Comparison of ENCODE assay signal across 1 cellular context in the genomic region with DNA sequence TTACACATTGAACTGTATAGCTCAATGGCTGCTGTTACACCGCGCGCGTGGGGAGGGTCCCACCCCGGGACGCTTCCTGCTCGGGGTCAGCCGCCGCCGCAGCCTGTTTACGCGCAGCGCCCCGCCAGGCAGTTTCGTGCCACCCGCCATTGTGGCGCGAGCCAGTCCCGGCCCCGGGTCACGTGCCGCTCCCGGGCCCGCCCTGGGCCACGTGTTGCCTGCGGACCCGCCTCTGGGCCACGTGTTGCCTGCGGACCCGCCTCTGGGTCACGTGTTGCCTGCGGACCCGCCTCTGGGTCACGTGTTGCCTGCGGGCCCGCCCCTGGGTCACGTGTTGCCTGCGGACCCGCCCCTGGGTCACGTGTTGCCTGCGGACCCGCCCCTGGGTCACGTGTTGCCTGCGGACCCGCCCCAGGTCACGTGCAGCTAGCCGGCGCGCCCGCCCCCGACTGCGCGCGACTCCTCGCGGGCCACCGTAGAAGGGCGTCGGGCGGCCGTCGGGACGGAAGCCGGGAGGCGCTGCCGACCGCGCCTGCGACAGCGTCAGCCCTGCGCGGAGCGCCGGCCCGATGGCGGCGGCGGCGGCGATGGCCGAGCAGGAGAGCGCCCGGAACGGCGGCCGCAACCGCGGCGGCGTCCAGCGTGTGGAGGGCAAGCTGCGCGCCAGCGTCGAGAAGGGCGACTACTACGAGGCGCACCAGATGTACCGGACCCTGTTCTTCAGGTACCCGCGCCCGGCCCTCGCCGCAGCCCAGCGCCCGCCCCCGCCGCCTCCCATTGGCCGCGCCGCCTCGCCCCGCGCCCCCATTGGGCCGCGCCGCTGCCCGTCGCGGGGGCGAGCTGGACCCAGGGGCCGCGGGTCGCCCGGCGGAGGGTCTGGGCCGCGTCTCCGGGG.
TF ChIP-seq lines count a peak whose summit lies in the region.

A gene with protein sequence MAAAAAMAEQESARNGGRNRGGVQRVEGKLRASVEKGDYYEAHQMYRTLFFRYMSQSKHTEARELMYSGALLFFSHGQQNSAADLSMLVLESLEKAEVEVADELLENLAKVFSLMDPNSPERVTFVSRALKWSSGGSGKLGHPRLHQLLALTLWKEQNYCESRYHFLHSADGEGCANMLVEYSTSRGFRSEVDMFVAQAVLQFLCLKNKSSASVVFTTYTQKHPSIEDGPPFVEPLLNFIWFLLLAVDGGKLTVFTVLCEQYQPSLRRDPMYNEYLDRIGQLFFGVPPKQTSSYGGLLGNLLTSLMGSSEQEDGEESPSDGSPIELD (plus strand): TSS at position 478 of the 895 bp plus-strand sequence. CDS start 92 bp downstream, at position 570.

TF ChIP-seq in WTC11, 78 proteins besides CTCF, POLR2A, EP300 and RAD21 (continued from another document):
- TF ChIP-seq IRF2 (CRISPR knock-in tag; IDR thresholded peaks at IDR 0.05; ENCODE audit: borderline replicate concordance, low read depth) (peak; percentile 76; the same call in 1 of the 2 replicates), SOX15 (CRISPR knock-in tag; IDR thresholded peaks at IDR 0.05) (no peak), NR1H2 (CRISPR knock-in tag; IDR thresholded peaks at IDR 0.05) (no peak), JAZF1 (CRISPR knock-in tag; IDR thresholded peaks at IDR 0.05) (no peak)
- TF ChIP-seq, protein P1, sequence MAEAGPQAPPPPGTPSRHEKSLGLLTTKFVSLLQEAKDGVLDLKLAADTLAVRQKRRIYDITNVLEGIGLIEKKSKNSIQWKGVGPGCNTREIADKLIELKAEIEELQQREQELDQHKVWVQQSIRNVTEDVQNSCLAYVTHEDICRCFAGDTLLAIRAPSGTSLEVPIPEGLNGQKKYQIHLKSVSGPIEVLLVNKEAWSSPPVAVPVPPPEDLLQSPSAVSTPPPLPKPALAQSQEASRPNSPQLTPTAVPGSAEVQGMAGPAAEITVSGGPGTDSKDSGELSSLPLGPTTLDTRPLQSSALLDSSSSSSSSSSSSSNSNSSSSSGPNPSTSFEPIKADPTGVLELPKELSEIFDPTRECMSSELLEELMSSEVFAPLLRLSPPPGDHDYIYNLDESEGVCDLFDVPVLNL (CRISPR knock-in tag; IDR thresholded peaks at IDR 0.05; ENCODE audit: borderline replicate concordance, low read depth) = peak; percentile 85; the same call in 1 of the 2 replicates
- TF ChIP-seq, protein P2, sequence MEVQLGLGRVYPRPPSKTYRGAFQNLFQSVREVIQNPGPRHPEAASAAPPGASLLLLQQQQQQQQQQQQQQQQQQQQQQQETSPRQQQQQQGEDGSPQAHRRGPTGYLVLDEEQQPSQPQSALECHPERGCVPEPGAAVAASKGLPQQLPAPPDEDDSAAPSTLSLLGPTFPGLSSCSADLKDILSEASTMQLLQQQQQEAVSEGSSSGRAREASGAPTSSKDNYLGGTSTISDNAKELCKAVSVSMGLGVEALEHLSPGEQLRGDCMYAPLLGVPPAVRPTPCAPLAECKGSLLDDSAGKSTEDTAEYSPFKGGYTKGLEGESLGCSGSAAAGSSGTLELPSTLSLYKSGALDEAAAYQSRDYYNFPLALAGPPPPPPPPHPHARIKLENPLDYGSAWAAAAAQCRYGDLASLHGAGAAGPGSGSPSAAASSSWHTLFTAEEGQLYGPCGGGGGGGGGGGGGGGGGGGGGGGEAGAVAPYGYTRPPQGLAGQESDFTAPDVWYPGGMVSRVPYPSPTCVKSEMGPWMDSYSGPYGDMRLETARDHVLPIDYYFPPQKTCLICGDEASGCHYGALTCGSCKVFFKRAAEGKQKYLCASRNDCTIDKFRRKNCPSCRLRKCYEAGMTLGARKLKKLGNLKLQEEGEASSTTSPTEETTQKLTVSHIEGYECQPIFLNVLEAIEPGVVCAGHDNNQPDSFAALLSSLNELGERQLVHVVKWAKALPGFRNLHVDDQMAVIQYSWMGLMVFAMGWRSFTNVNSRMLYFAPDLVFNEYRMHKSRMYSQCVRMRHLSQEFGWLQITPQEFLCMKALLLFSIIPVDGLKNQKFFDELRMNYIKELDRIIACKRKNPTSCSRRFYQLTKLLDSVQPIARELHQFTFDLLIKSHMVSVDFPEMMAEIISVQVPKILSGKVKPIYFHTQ (CRISPR knock-in tag; IDR thresholded peaks at IDR 0.05) = no peak
